8 cellular contexts compared by ENCODE assay signal in the genomic region with DNA sequence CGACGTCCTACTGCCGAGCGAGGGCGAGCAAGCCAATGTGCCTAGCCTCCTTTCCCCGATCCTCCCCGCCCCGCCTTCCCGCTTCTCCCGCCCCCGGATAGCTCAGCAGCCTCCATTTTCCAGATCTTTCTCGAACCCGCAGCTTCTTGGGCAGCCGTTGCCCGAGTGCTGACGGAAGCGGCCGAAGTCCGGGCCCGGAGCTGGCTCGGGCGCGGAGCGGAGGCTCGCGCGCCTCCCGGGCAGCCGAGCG. TPM values are rescaled to one million over a fixed set of nuclear protein-coding genes. Genes with fewer than 3 reads are reported as not detected.
DNase-seq lines count a peak whose midpoint lies in the region; ATAC-seq, FAIRE-seq and TF ChIP-seq lines count a peak whose summit lies in the region.

No MANE protein-coding gene starts in this region.

- peak overlapping the region; percentile 86 for H3K4me3 ChIP-seq in OCI-LY3 (ENCODE audit: low read length)
- H3K4me3 ChIP-seq in skin epidermis, result peak overlapping the region; percentile 52 to 67 (median 61)

- no peaks in the 10 kb centered on the region for H3K36me3 ChIP-seq in OCI-LY3 (replicated peaks; ENCODE audit: low read depth, low read length)

- peak overlapping the region; percentile 68 for H3K9ac ChIP-seq in OCI-LY3 (ENCODE audit: low read length)

- peaks cover 50% of the 10 kb centered on the region for H3K27me3 ChIP-seq in OCI-LY3 (ENCODE audit: low read depth, low read length)

- DNase-seq in D721Med (ENCODE audit: insufficient read length, low spot score) (peak; percentile 63), GM19240 (ENCODE audit: insufficient read length, low spot score) (peak; percentile 41), T47D (ENCODE audit: low read depth in 1 of 2, low spot score in 1 of 2) (peak; percentile 82 to 88), immature natural killer cell (no peak), cerebellum (ENCODE audit: low spot score) (no peak)

- no peaks in the 10 kb centered on the region for H3K9me3 ChIP-seq in OCI-LY3 (ENCODE audit: insufficient read depth, low read length)

- peak; percentile 71 for ATAC-seq in HG03342 (IDR thresholded peaks at IDR 0.05; ENCODE audit: unreplicated experiment)

- H3K4me2 ChIP-seq in OCI-LY3 (ENCODE audit: low read length), result peak overlapping the region; percentile 92

- H2AFZ ChIP-seq in OCI-LY3 (ENCODE audit: low read depth, low read length), result peak overlapping the region; percentile 91; the same call in 1 of the 2 replicates

- in situ Hi-C loops in T47D (cut with HindIII; ENCODE audit: low pct_unique_long_range_greater_than_20kb, low sequenced_read_pairs), result no loop called here

- H3K36me3 Mint-ChIP-seq in immature natural killer cell, result no peaks in the 10 kb centered on the region

- H3K4me3 Mint-ChIP-seq in immature natural killer cell, result peak overlapping the region; percentile 27 to 59 (median 45)

- no peaks in the 10 kb centered on the region for H4K20me1 ChIP-seq in OCI-LY3 (ENCODE audit: insufficient read depth, low read length)

- FAIRE-seq in D721Med (lab: Jason Lieb, UNC), result no peak

- H3K4me1 ChIP-seq in OCI-LY3 (ENCODE audit: low read length), result peaks cover 18% of the 10 kb centered on the region

- H3K27ac ChIP-seq in OCI-LY3 (ENCODE audit: low read length) (no peak overlapping the region), skin epidermis (peak overlapping the region in 20 of 21 experiments; percentile 33 to 88 (median 80))

- peaks cover 19 to 21% (median 20%) of the 10 kb centered on the region in 3 donors for H3K27me3 Mint-ChIP-seq in immature natural killer cell (ENCODE audit: low read depth in 3 of 3)

- no peak for TF ChIP-seq CTCF in D721Med (IDR thresholded peaks at IDR 0.05; ENCODE audit: insufficient read depth, missing control alignments)
- no peak for TF ChIP-seq CTCF in OCI-LY3 (IDR thresholded peaks at IDR 0.05; ENCODE audit: low read depth, low read length)

- peaks cover 0 to 7% (median 0%) of the 10 kb centered on the region in 6 donors for H3K9me3 Mint-ChIP-seq in immature natural killer cell

- no peak overlapping the region for H3K27ac Mint-ChIP-seq in immature natural killer cell

- no peaks in the 10 kb centered on the region for H3K79me2 ChIP-seq in OCI-LY3 (ENCODE audit: low read length)

- peaks cover 15 to 24% of the 10 kb centered on the region in 2 donors for H3K4me1 Mint-ChIP-seq in immature natural killer cell

RNA-seq across cellular contexts. Expression of gene HSPA4L, which starts 0.2 kb away (rescaled TPM):
- not detected for polyA plus RNA-seq in immature natural killer cell
- 12.2 TPM for total RNA-seq in cerebellum

RNA-seq across cellular contexts. Expression of gene SLC25A31, which starts 51.8 kb away (rescaled TPM):
- not detected for polyA plus RNA-seq in immature natural killer cell
- not detected for total RNA-seq in cerebellum

Comparison
In these comparisons a context has a peak if more than half of its experiments do, and no peak if none do; other contexts are left out.
1. DNase-seq: peak in D721Med (single experiment), GM19240 (single experiment) and T47D (2 of 2); none in immature natural killer cell (0 of 3) and cerebellum (single experiment).